ENCODE assay signal across 8 cellular contexts in genomic region chr1:19483691-19484090, GRCh38. TPM values are rescaled to one million over a fixed set of nuclear protein-coding genes. Genes with fewer than 3 reads are reported as not detected.
DNase-seq lines count a peak whose midpoint lies in the region; ATAC-seq and TF ChIP-seq lines count a peak whose summit lies in the region.

No MANE protein-coding gene starts in this region.

- peak overlapping the region; percentile 89 to 96 (median 94) for H3K4me3 Mint-ChIP-seq in naive thymus-derived CD8-positive, alpha-beta T cell

- peak overlapping the region; percentile 89 to 97 (median 95) for H3K27ac Mint-ChIP-seq in naive thymus-derived CD8-positive, alpha-beta T cell

- CTCF ChIA-PET in AG04450 (lab: Charles Lee), result interaction anchor here (0.5 to 0.9 kb wide), 2 partner anchors 23 to 170 kb away, joined by 3 read pairs; no protein-coding TSS in a partner anchor

- no peaks in the 10 kb centered on the region for H3K27me3 ChIP-seq in AG04450 (ENCODE audit: control insufficient read depth, insufficient read depth, low read length)

- H3K27ac ChIP-seq in AG04450 (ENCODE audit: low read depth, low read length), result no peak overlapping the region
- H3K27ac ChIP-seq in coronary artery, result peak overlapping the region; percentile 99

- H3K9me3 Mint-ChIP-seq in naive thymus-derived CD8-positive, alpha-beta T cell, result no peaks in the 10 kb centered on the region

- no peaks in the 10 kb centered on the region for H3K27me3 Mint-ChIP-seq in naive thymus-derived CD8-positive, alpha-beta T cell

- ATAC-seq in naive thymus-derived CD8-positive, alpha-beta T cell, result no peak

- POLR2A ChIA-PET in AG04450 (lab: Yijun Ruan, JAX), result no interaction called here
- POLR2A ChIA-PET in naive thymus-derived CD8-positive, alpha-beta T cell (lab: Charles Lee), result interaction anchor here (0.8 to 28.2 kb wide), 8 partner anchors 8 to 115 kb away, joined by 3 to 808 read pairs (median 7); a partner anchor contains a TSS

- H3K36me3 Mint-ChIP-seq in naive thymus-derived CD8-positive, alpha-beta T cell, result peaks cover 0 to 39% (median 2%) of the 10 kb centered on the region in 3 donors

- TF ChIP-seq CTCF in AG04450 (IDR thresholded peaks at IDR 0.05; ENCODE audit: low read depth, low read length) (no peak), coronary artery (IDR thresholded peaks at IDR 0.05) (no peak)

- H3K4me1 Mint-ChIP-seq in naive thymus-derived CD8-positive, alpha-beta T cell, result peaks cover 49 to 88% (median 79%) of the 10 kb centered on the region in 4 donors

- H3K9me3 ChIP-seq in AG04450 (ENCODE audit: control insufficient read depth, insufficient read depth, low read length), result peaks cover 3% of the 10 kb centered on the region; the same call in 1 of the 2 replicates

- H3K4me3 ChIP-seq in AG04450 (ENCODE audit: low read depth, low read length), result peak overlapping the region; percentile 94
- H3K4me3 ChIP-seq in Jurkat, Clone E6-1 (ENCODE audit: low read length), result peak overlapping the region; percentile 93
- H3K4me3 ChIP-seq in coronary artery, result peak overlapping the region; percentile 98

- DNase-seq in AG04450 (ENCODE audit: low read depth, low spot score) (no peak), coronary artery (ENCODE audit: low spot score) (no peak), NCI-H2107 (lab: John Stamatoyannopoulos, UW) (no peak), hippocampal formation (lab: John Stamatoyannopoulos, UW) (no peak), HuH-7.5 (ENCODE audit: low spot score) (no peak), NCI-H748 treated with DMSO at 0.1 percent for 48 hours (lab: John Stamatoyannopoulos, UW) (no peak)
- no peak for DNase-seq in Jurkat, Clone E6-1 (ENCODE audit: low read depth, low spot score)
- DNase-seq in naive thymus-derived CD8-positive, alpha-beta T cell, result no peak

RNA-seq across cellular contexts. Expression of gene CAPZB, which starts 1.6 kb away (rescaled TPM):
- polyA plus RNA-seq in AG04450 (2011; rRNA removed), result 292 and 312 TPM in 2 replicates
- 164 and 172 TPM in 2 replicates for polyA minus RNA-seq in AG04450 (2011; rRNA and poly(A)+ RNA removed)
- polyA plus RNA-seq in Jurkat, Clone E6-1 (2012; ENCODE audit: insufficient read depth, insufficient read length), result 495 TPM
- 100 to 1,000 TPM; 268 to 289 TPM for total RNA-seq in naive thymus-derived CD8-positive, alpha-beta T cell
- 100 to 1,000 TPM; 475 to 592 (median 562) TPM for polyA plus RNA-seq in naive thymus-derived CD8-positive, alpha-beta T cell
